Comparison of ENCODE assay signal across 1 cellular context in genomic region chr2:39494784-39495251, GRCh38.
A peak's percentile ranks its signal among the peaks of the same experiment; 100 is the strongest.
TF ChIP-seq lines count a peak whose summit lies in the region.

No MANE protein-coding gene starts in this region.

TF ChIP-seq in K562, 482 proteins besides CTCF, POLR2A, EP300 and RAD21 (continued from another document):
- TF ChIP-seq ZNF263 (CRISPR knock-in tag; IDR thresholded peaks at IDR 0.05; ENCODE audit: borderline replicate concordance) (peak; percentile 51; the same call in 1 of the 2 replicates), MXD1 (CRISPR knock-in tag; IDR thresholded peaks at IDR 0.05; ENCODE audit: borderline replicate concordance, poor library complexity, severe bottlenecking) (no peak), ZBTB26 (CRISPR knock-in tag; IDR thresholded peaks at IDR 0.05) (no peak), DPF2 (IDR thresholded peaks at IDR 0.05) (peak; percentile 54; the same call in 1 of the 2 replicates), JUN (IDR thresholded peaks at IDR 0.05; ENCODE audit: borderline replicate concordance, low read depth, low read length) (peak; percentile 42; the same call in 1 of the 2 replicates), JUN (CRISPR knock-in tag; IDR thresholded peaks at IDR 0.05; ENCODE audit: borderline replicate concordance) (peak; percentile 77; the same call in 1 of the 2 replicates), CC2D1A (IDR thresholded peaks at IDR 0.05) (no peak), ZNF77 (CRISPR knock-in tag; IDR thresholded peaks at IDR 0.05) (no peak), CEBPG (CRISPR knock-in tag; IDR thresholded peaks at IDR 0.05) (peak; percentile 69; the same call in 1 of the 2 replicates), CEBPG (tag; conservative IDR thresholded peaks at IDR 0.05 in 1 of 2, IDR thresholded peaks at IDR 0.05 in 1 of 2) (peak in 1 of 2 experiments; percentile 80; a peak in 2 of 4 replicates), SIX5 (IDR thresholded peaks at IDR 0.05; ENCODE audit: borderline replicate concordance in 1 of 2, insufficient read depth in 1 of 2, low read depth in 1 of 2, low read length in 2 of 2) (no peak), TEAD4 (IDR thresholded peaks at IDR 0.05; ENCODE audit: low read length) (no peak), TEAD4 (CRISPR knock-in tag; IDR thresholded peaks at IDR 0.05; ENCODE audit: borderline replicate concordance) (no peak), MEF2A (IDR thresholded peaks at IDR 0.05; ENCODE audit: control insufficient read depth, low read depth, low read length) (peak; percentile 88), SMAD4 (CRISPR knock-in tag; conservative IDR thresholded peaks at IDR 0.05) (0 out of 2 replicates have a peak, but pooled peaks have one; percentile 17), BRF2 (IDR thresholded peaks at IDR 0.05; ENCODE audit: borderline replicate concordance, insufficient read depth, insufficient read length) (no peak), MAZ (CRISPR knock-in tag; conservative IDR thresholded peaks at IDR 0.05 in 1 of 2, IDR thresholded peaks at IDR 0.05 in 1 of 2) (0 out of 4 replicates have a peak, but pooled peaks of 1 of the 2 experiments have one; percentile 34), EHMT2 (IDR thresholded peaks at IDR 0.05) (no peak), KLF13 (tag; IDR thresholded peaks at IDR 0.05; ENCODE audit: borderline replicate concordance, low read depth) (no peak), FOSL1 (tag; conservative IDR thresholded peaks at IDR 0.05) (no peak), BRD4 (IDR thresholded peaks at IDR 0.05) (no peak), KAT7 (CRISPR knock-in tag; IDR thresholded peaks at IDR 0.05; ENCODE audit: borderline replicate concordance) (no peak), NUFIP1 (IDR thresholded peaks at IDR 0.05; ENCODE audit: partially characterized antibody) (no peak), HMBOX1 (IDR thresholded peaks at IDR 0.05) (0 out of 2 replicates have a peak, but pooled peaks have one; percentile 25), ATF7 (IDR thresholded peaks at IDR 0.05) (peak; percentile 95), CREBBP (IDR thresholded peaks at IDR 0.05; ENCODE audit: low read depth, low read length) (no peak), ARHGAP35 (IDR thresholded peaks at IDR 0.05; ENCODE audit: partially characterized antibody) (no peak), BRCA1 (IDR thresholded peaks at IDR 0.05) (no peak), BRCA1 (CRISPR knock-in tag; IDR thresholded peaks at IDR 0.05) (no peak), ATF1 (CRISPR knock-in tag; IDR thresholded peaks at IDR 0.05) (no peak), ATF1 (tag; IDR thresholded peaks at IDR 0.05) (no peak), ZNF217 (CRISPR knock-in tag; IDR thresholded peaks at IDR 0.05) (no peak), CBFA2T2 (conservative IDR thresholded peaks at IDR 0.05) (0 out of 2 replicates have a peak, but pooled peaks have one; percentile 7), ZNF274 (IDR thresholded peaks at IDR 0.05; ENCODE audit: borderline replicate concordance, low read depth, low read length) (no peak), NFIC (IDR thresholded peaks at IDR 0.05) (no peak)
- TF ChIP-seq, protein P1, sequence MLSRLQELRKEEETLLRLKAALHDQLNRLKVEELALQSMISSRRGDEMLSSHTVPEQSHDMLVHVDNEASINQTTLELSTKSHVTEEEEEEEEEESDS (CRISPR knock-in tag; IDR thresholded peaks at IDR 0.05): no peak
- TF ChIP-seq, protein P2, sequence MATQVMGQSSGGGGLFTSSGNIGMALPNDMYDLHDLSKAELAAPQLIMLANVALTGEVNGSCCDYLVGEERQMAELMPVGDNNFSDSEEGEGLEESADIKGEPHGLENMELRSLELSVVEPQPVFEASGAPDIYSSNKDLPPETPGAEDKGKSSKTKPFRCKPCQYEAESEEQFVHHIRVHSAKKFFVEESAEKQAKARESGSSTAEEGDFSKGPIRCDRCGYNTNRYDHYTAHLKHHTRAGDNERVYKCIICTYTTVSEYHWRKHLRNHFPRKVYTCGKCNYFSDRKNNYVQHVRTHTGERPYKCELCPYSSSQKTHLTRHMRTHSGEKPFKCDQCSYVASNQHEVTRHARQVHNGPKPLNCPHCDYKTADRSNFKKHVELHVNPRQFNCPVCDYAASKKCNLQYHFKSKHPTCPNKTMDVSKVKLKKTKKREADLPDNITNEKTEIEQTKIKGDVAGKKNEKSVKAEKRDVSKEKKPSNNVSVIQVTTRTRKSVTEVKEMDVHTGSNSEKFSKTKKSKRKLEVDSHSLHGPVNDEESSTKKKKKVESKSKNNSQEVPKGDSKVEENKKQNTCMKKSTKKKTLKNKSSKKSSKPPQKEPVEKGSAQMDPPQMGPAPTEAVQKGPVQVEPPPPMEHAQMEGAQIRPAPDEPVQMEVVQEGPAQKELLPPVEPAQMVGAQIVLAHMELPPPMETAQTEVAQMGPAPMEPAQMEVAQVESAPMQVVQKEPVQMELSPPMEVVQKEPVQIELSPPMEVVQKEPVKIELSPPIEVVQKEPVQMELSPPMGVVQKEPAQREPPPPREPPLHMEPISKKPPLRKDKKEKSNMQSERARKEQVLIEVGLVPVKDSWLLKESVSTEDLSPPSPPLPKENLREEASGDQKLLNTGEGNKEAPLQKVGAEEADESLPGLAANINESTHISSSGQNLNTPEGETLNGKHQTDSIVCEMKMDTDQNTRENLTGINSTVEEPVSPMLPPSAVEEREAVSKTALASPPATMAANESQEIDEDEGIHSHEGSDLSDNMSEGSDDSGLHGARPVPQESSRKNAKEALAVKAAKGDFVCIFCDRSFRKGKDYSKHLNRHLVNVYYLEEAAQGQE (CRISPR knock-in tag; IDR thresholded peaks at IDR 0.05; ENCODE audit: low read depth): no peak
- TF ChIP-seq, protein P3, sequence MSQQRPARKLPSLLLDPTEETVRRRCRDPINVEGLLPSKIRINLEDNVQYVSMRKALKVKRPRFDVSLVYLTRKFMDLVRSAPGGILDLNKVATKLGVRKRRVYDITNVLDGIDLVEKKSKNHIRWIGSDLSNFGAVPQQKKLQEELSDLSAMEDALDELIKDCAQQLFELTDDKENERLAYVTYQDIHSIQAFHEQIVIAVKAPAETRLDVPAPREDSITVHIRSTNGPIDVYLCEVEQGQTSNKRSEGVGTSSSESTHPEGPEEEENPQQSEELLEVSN (IDR thresholded peaks at IDR 0.05; ENCODE audit: borderline replicate concordance in 1 of 2, extremely low read depth in 1 of 2, insufficient read depth in 1 of 2, insufficient read length in 1 of 2, low read depth in 1 of 2, low read length in 1 of 2, poor library complexity in 1 of 2, severe bottlenecking in 1 of 2): no peak
- TF ChIP-seq, protein P4, sequence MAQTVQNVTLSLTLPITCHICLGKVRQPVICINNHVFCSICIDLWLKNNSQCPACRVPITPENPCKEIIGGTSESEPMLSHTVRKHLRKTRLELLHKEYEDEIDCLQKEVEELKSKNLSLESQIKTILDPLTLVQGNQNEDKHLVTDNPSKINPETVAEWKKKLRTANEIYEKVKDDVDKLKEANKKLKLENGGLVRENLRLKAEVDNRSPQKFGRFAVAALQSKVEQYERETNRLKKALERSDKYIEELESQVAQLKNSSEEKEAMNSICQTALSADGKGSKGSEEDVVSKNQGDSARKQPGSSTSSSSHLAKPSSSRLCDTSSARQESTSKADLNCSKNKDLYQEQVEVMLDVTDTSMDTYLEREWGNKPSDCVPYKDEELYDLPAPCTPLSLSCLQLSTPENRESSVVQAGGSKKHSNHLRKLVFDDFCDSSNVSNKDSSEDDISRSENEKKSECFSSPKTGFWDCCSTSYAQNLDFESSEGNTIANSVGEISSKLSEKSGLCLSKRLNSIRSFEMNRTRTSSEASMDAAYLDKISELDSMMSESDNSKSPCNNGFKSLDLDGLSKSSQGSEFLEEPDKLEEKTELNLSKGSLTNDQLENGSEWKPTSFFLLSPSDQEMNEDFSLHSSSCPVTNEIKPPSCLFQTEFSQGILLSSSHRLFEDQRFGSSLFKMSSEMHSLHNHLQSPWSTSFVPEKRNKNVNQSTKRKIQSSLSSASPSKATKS (CRISPR knock-in tag; IDR thresholded peaks at IDR 0.05): no peak
- TF ChIP-seq, protein P5, sequence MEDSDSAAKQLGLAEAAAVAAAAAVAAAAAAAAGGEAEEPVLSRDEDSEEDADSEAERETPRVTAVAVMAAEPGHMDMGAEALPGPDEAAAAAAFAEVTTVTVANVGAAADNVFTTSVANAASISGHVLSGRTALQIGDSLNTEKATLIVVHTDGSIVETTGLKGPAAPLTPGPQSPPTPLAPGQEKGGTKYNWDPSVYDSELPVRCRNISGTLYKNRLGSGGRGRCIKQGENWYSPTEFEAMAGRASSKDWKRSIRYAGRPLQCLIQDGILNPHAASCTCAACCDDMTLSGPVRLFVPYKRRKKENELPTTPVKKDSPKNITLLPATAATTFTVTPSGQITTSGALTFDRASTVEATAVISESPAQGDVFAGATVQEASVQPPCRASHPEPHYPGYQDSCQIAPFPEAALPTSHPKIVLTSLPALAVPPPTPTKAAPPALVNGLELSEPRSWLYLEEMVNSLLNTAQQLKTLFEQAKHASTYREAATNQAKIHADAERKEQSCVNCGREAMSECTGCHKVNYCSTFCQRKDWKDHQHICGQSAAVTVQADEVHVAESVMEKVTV (CRISPR knock-in tag; IDR thresholded peaks at IDR 0.05): no peak
TF ChIP-seq in K562: peak in this region for 28.
